Comparison of ENCODE assay signal across 21 cellular contexts in the genomic region with DNA sequence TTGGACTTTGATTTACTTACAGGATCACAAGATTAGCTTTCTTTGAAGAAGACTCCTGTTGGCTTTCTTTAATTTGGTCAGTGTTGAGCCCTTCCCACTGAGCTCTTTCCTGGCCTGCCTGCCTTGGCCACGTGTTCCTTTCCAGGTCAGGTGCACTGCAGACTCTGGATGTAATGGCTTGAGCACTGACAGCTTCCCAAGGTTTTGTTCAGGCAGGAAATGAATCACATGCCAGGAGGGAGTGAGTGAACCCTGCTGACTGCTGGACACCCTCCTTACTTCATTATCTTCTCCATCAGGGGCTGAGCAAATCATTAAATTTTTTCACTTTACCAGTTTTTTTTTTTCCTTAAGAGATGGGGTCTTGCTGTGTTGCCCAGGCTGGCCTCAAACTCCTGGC. TPM values are rescaled to one million over a fixed set of nuclear protein-coding genes. Genes with fewer than 3 reads are reported as not detected.
DNase-seq lines count a peak whose midpoint lies in the region; ATAC-seq, FAIRE-seq and TF ChIP-seq lines count a peak whose summit lies in the region.
"Had no signal": no experiment of that assay in that cellular context is flagged by ENCODE, and none has a peak within 500 bp of the region (broad histone marks: within the 10 kb centered on the region; RNA-seq: fewer than 3 reads in every experiment).

No MANE protein-coding gene starts in this region.

- H3K4me3 ChIP-seq in breast epithelium = no peak overlapping the region
- H3K4me3 ChIP-seq: BLaER1, right atrium auricular region had no signal

- no peak overlapping the region for H3K27ac ChIP-seq in breast epithelium
- no peak overlapping the region for H3K27ac ChIP-seq in foreskin keratinocyte
- H3K27ac ChIP-seq: BLaER1, right atrium auricular region had no signal

- FAIRE-seq in urothelium cell line (lab: Jason Lieb, UNC) = no peak
- FAIRE-seq: A204.1, islet of Langerhans had no signal

- no peaks in the 10 kb centered on the region for H3K36me3 Mint-ChIP-seq in MCF 10A (ENCODE audit: insufficient read depth, unreplicated experiment)
- H3K36me3 Mint-ChIP-seq in WTC11 = no peaks in the 10 kb centered on the region

- H3K4me1 Mint-ChIP-seq in MCF 10A (ENCODE audit: insufficient read depth, unreplicated experiment) (no peaks in the 10 kb centered on the region), WTC11 (no peaks in the 10 kb centered on the region)

- H3K9me3 Mint-ChIP-seq in MCF 10A (ENCODE audit: unreplicated experiment) (no peaks in the 10 kb centered on the region), WTC11 (no peaks in the 10 kb centered on the region)
- H3K9me3 Mint-ChIP-seq: activated naive CD8-positive, alpha-beta T cell treated with anti-CD3 and anti-CD28 coated beads, Interleukin-2, amount 50 U/mL, for 24 hours; activated T-helper 2 cell treated with anti-CD3 and anti-CD28 coated beads, Interferon-gamma antibody, Interleukin-2, Interleukin-4, amounts not matched to agents 10 μg/mL and 5 μg/mL and 100 μg/mL, durations not matched to agents 14 hours and 24 hours and 36 hours; stimulated activated effector memory CD8-positive, alpha-beta T cell treated with anti-CD3 and anti-CD28 coated beads, Interleukin-12 subunit alpha, Interleukin-12 subunit beta, amount 100 ng/mL, for 72 hours had no signal

- intact Hi-C loops in MCF 10A (cut with micrococcal nuclease) (no loop called here), breast epithelium (cut with DNase I; ENCODE audit: low total_unique reads) (no loop called here)

- TF ChIP-seq CTCF in MCF 10A (IDR thresholded peaks at IDR 0.05; ENCODE audit: unreplicated experiment) = no peak
- no peak for TF ChIP-seq CTCF in breast epithelium (IDR thresholded peaks at IDR 0.05)
- no peak for TF ChIP-seq CTCF in WTC11 (IDR thresholded peaks at IDR 0.05)
- no peak for TF ChIP-seq CTCF in foreskin keratinocyte (conservative IDR thresholded peaks at IDR 0.05)

- no peaks in the 10 kb centered on the region for H3K9me3 ChIP-seq in breast epithelium
- H3K9me3 ChIP-seq: BLaER1, right atrium auricular region had no signal

- DNase-seq in MCF 10A (ENCODE audit: unreplicated experiment) (peak; percentile 52), breast epithelium (ENCODE audit: low spot score in 2 of 2) (no peak), WTC11 (ENCODE audit: low spot score) (no peak), foreskin keratinocyte (peak; percentile 17 to 51), urothelium cell line (ENCODE audit: low spot score) (peak; percentile 54), dedifferentiated amniotic fluid mesenchymal stem cell (ENCODE audit: extremely low spot score) (no peak), UCSD-AML1 (lab: John Stamatoyannopoulos, UW; ENCODE audit: unreplicated experiment) (no peak)
- DNase-seq in activated CD8-positive, alpha-beta memory T cell treated with anti-CD3 and anti-CD28 coated beads, Interleukin-2, amount 50 U/mL, for 4 hours = no peak
- DNase-seq: activated naive CD8-positive, alpha-beta T cell treated with anti-CD3 and anti-CD28 coated beads, Interleukin-2, amount 50 U/mL, for 24 hours; midbrain; NCI-H2029; NCI-H510A treated with DMSO at 0.1 percent for 48 hours; T-helper 17 cell; trophoblast cell had no signal

- ATAC-seq in WTC11 (no peak), foreskin keratinocyte (peak; percentile 57)
- ATAC-seq: activated CD4-positive, CD25-positive, alpha-beta regulatory T cell treated with anti-CD3 and anti-CD28 coated beads, Interleukin-2, amount 50 U/mL, for 24 hours; activated naive CD8-positive, alpha-beta T cell treated with anti-CD3 and anti-CD28 coated beads, Interleukin-2, amount 50 U/mL, for 24 hours; stimulated activated effector memory CD8-positive, alpha-beta T cell treated with anti-CD3 and anti-CD28 coated beads, Interleukin-12 subunit alpha, Interleukin-12 subunit beta, amount 100 ng/mL, for 72 hours; T-helper 17 cell had no signal

- H3K36me3 ChIP-seq in breast epithelium = no peaks in the 10 kb centered on the region
- H3K36me3 ChIP-seq: BLaER1, right atrium auricular region had no signal

- no peaks in the 10 kb centered on the region for H3K27me3 Mint-ChIP-seq in MCF 10A (ENCODE audit: insufficient read depth, unreplicated experiment)
- H3K27me3 Mint-ChIP-seq in WTC11 (ENCODE audit: low read depth) = no peaks in the 10 kb centered on the region
- H3K27me3 Mint-ChIP-seq: activated naive CD8-positive, alpha-beta T cell treated with anti-CD3 and anti-CD28 coated beads, Interleukin-2, amount 50 U/mL, for 24 hours; T-helper 17 cell had no signal

- CTCF ChIA-PET in MCF 10A (lab: Yijun Ruan, JAX) (interaction anchor here (0.8 to 1.3 kb wide), 4 partner anchors 30 to 429 kb away, joined by 3 to 5 read pairs (median 4); no protein-coding TSS in a partner anchor), WTC11 (lab: Charles Lee) (no interaction called here)

- BruUV-seq in MCF 10A (replicated peaks; lab: Mats Ljungman, UMichigan) = no TSS peak

- H3K4me3 Mint-ChIP-seq in MCF 10A (ENCODE audit: unreplicated experiment) = no peak overlapping the region
- no peak overlapping the region for H3K4me3 Mint-ChIP-seq in WTC11
- H3K4me3 Mint-ChIP-seq: activated naive CD8-positive, alpha-beta T cell treated with anti-CD3 and anti-CD28 coated beads, Interleukin-2, amount 50 U/mL, for 24 hours; stimulated activated effector memory CD8-positive, alpha-beta T cell treated with anti-CD3 and anti-CD28 coated beads, Interleukin-12 subunit alpha, Interleukin-12 subunit beta, amount 100 ng/mL, for 72 hours; T-helper 17 cell had no signal

- no peaks in the 10 kb centered on the region for H3K27me3 ChIP-seq in breast epithelium
- no peaks in the 10 kb centered on the region for H3K27me3 ChIP-seq in foreskin keratinocyte
- H3K27me3 ChIP-seq: BLaER1, right atrium auricular region had no signal

- H3K27ac Mint-ChIP-seq in MCF 10A (ENCODE audit: low read depth, unreplicated experiment) (no peak overlapping the region), WTC11 (0 out of 2 replicates have a peak overlapping the region, but pooled peaks have one; percentile 42)
- H3K27ac Mint-ChIP-seq: activated naive CD8-positive, alpha-beta T cell treated with anti-CD3 and anti-CD28 coated beads, Interleukin-2, amount 50 U/mL, for 24 hours; activated T-helper 2 cell treated with anti-CD3 and anti-CD28 coated beads, Interferon-gamma antibody, Interleukin-2, Interleukin-4, amounts not matched to agents 10 μg/mL and 5 μg/mL and 100 μg/mL, durations not matched to agents 14 hours and 24 hours and 36 hours; stimulated activated effector memory CD8-positive, alpha-beta T cell treated with anti-CD3 and anti-CD28 coated beads, Interleukin-12 subunit alpha, Interleukin-12 subunit beta, amount 100 ng/mL, for 72 hours; T-helper 17 cell had no signal

- H3K4me1 ChIP-seq in breast epithelium (no peaks in the 10 kb centered on the region), foreskin keratinocyte (peaks cover 3% of the 10 kb centered on the region)
- H3K4me1 ChIP-seq: BLaER1, right atrium auricular region had no signal

- POLR2A ChIA-PET in MCF 10A (lab: Yijun Ruan, JAX) (no interaction called here), WTC11 (lab: Charles Lee) (no interaction called here)

- TF ChIP-seq POLR2A in breast epithelium (IDR thresholded peaks at IDR 0.05) = no peak

TF ChIP-seq in WTC11, 78 proteins besides CTCF, POLR2A, EP300 and RAD21:
- no peak for TF ChIP-seq ZNF396 (CRISPR knock-in tag; IDR thresholded peaks at IDR 0.05; ENCODE audit: borderline replicate concordance)

RNA-seq across cellular contexts. Expression of a gene that starts 29.8 kb away (rescaled TPM):
- total RNA-seq in MCF 10A (2022) = 7.1 and 8.0 TPM in 2 replicates
- total RNA-seq in breast epithelium = 10 to 100 TPM; 13.4 to 24.6 (median 18.1) TPM
- 10.8 to 13.3 TPM (median 12.5 TPM) in 3 replicates for total RNA-seq in WTC11 (2021)
- 7.4 and 11.9 TPM in 2 replicates for total RNA-seq in foreskin keratinocyte
- polyA plus RNA-seq in foreskin keratinocyte = 4.1 and 4.6 TPM in 2 replicates

Comparison
In these comparisons a context has a peak if more than half of its experiments do, and no peak if none do; other contexts are left out.
1. DNase-seq: peak in MCF 10A (single experiment), foreskin keratinocyte (2 of 2) and urothelium cell line (single experiment); none in breast epithelium (0 of 2), WTC11 (single experiment), activated CD8-positive, alpha-beta memory T cell treated with anti-CD3 and anti-CD28 coated beads, Interleukin-2, amount 50 U/mL, for 4 hours (single experiment), dedifferentiated amniotic fluid mesenchymal stem cell (single experiment) and UCSD-AML1 (single experiment).